1 cellular context compared by ENCODE assay signal in the genomic region with DNA sequence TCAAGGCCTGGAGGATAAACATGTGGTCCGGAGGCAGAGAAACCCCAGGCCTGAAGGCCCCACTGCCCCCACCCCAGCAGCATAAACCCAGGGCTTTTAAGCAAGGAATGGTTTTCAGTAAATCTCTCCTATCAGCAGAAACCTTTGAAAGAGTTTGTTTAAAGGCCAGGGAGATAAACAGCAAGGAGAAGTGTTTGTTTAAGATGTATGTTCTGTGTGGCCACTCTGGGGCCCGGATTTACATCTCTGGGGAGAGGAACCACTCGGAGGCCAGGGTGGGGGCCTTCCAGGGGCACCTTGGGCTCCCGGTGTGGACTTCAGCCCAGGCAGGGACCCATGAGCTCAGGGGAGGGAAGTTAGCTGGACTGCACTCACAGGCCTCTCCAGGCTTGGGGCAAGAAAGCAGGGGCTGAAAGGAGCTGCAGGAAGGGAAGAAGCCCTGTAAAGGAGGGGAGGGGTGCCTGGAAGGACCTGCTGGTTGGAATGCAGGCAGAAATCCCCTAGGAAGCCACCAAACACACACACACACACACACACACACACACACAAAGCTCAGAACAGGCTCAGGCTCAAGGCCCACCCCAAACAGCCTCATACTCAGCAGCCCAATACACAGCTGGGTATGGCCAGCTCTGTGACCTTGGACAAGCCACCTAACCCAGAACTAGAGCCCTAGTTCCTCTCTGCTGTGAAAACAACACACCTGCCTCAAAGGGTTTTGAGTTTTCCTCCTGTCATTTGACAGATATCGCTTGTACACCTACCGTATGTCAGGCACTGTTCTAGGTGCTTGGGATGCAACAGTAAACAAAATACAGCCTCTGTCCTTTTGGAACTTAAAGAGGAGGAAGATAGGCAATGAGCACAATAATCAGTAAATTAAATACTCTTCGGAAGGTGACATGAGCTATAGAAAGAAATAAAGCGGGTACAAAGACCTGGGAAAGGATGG.
TF ChIP-seq lines count a peak whose summit lies in the region.

No MANE protein-coding gene starts in this region.

TF ChIP-seq in HepG2, 621 proteins besides CTCF, POLR2A, EP300 and RAD21 (continued from another document and continues in another):
- TF ChIP-seq ZNF205 (CRISPR knock-in tag; IDR thresholded peaks at IDR 0.05), result 0 out of 2 replicates have a peak, but pooled peaks have one; percentile 29
- no peak for TF ChIP-seq ZNF800 (CRISPR knock-in tag; IDR thresholded peaks at IDR 0.05)
- peak; percentile 98 for TF ChIP-seq HNF4G (IDR thresholded peaks at IDR 0.05; ENCODE audit: borderline replicate concordance, low read depth, low read length)
- TF ChIP-seq HNF4G (CRISPR knock-in tag; IDR thresholded peaks at IDR 0.05; ENCODE audit: borderline replicate concordance, low read depth), result peak; percentile 93
- no peak for TF ChIP-seq ZNF841 (CRISPR knock-in tag; IDR thresholded peaks at IDR 0.05; ENCODE audit: borderline replicate concordance)
- TF ChIP-seq LRRFIP1 (CRISPR knock-in tag; conservative IDR thresholded peaks at IDR 0.05), result no peak
- peak; percentile 76 for TF ChIP-seq ZSCAN25 (CRISPR knock-in tag; IDR thresholded peaks at IDR 0.05)
- TF ChIP-seq ZNF570 (CRISPR knock-in tag; IDR thresholded peaks at IDR 0.05; ENCODE audit: borderline replicate concordance), result no peak
- no peak; the same call in 1 of the 2 replicates for TF ChIP-seq SMC3 (IDR thresholded peaks at IDR 0.05; ENCODE audit: low read length)
- peak; percentile 66; the same call in 1 of the 2 replicates for TF ChIP-seq ZBED4 (CRISPR knock-in tag; IDR thresholded peaks at IDR 0.05; ENCODE audit: borderline replicate concordance)
- peak; percentile 55; the same call in 1 of the 2 replicates for TF ChIP-seq KDM1A (CRISPR knock-in tag; IDR thresholded peaks at IDR 0.05)
- TF ChIP-seq ZNF569 (CRISPR knock-in tag; IDR thresholded peaks at IDR 0.05; ENCODE audit: borderline replicate concordance), result no peak
- TF ChIP-seq, protein P1, sequence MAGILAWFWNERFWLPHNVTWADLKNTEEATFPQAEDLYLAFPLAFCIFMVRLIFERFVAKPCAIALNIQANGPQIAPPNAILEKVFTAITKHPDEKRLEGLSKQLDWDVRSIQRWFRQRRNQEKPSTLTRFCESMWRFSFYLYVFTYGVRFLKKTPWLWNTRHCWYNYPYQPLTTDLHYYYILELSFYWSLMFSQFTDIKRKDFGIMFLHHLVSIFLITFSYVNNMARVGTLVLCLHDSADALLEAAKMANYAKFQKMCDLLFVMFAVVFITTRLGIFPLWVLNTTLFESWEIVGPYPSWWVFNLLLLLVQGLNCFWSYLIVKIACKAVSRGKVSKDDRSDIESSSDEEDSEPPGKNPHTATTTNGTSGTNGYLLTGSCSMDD (CRISPR knock-in tag; IDR thresholded peaks at IDR 0.05), result no peak
- 0 out of 2 replicates have a peak, but pooled peaks have one; percentile 14 for TF ChIP-seq HOXD1 (CRISPR knock-in tag; IDR thresholded peaks at IDR 0.05)
- TF ChIP-seq POGK (CRISPR knock-in tag; conservative IDR thresholded peaks at IDR 0.05), result no peak
- 0 out of 2 replicates have a peak, but pooled peaks have one; percentile 42 for TF ChIP-seq ZNF367 (CRISPR knock-in tag; IDR thresholded peaks at IDR 0.05; ENCODE audit: borderline replicate concordance)
- TF ChIP-seq ZSCAN21 (CRISPR knock-in tag; IDR thresholded peaks at IDR 0.05; ENCODE audit: borderline replicate concordance), result peak; percentile 58; the same call in 1 of the 2 replicates
- TF ChIP-seq JARID2 (CRISPR knock-in tag; IDR thresholded peaks at IDR 0.05; ENCODE audit: insufficient replicate concordance), result peak; percentile 0
- peak; percentile 22; the same call in 1 of the 2 replicates for TF ChIP-seq SAFB2 (CRISPR knock-in tag; IDR thresholded peaks at IDR 0.05; ENCODE audit: borderline replicate concordance, low read depth)
- TF ChIP-seq ZNF432 (CRISPR knock-in tag; IDR thresholded peaks at IDR 0.05; ENCODE audit: borderline replicate concordance), result no peak
- TF ChIP-seq SSRP1 (CRISPR knock-in tag; IDR thresholded peaks at IDR 0.05), result no peak
- TF ChIP-seq ZNF503 (CRISPR knock-in tag; IDR thresholded peaks at IDR 0.05), result peak; percentile 94
- TF ChIP-seq MIER3 (CRISPR knock-in tag; IDR thresholded peaks at IDR 0.05; ENCODE audit: borderline replicate concordance), result 0 out of 2 replicates have a peak, but pooled peaks have one; percentile 18
- no peak; the same call in 1 of the 2 replicates for TF ChIP-seq GLI4 (CRISPR knock-in tag; IDR thresholded peaks at IDR 0.05; ENCODE audit: borderline replicate concordance)
- TF ChIP-seq ZNF576 (CRISPR knock-in tag; IDR thresholded peaks at IDR 0.05), result no peak
- TF ChIP-seq TBX3 (IDR thresholded peaks at IDR 0.05; ENCODE audit: borderline replicate concordance), result peak; percentile 38; the same call in 1 of the 2 replicates
- TF ChIP-seq POGZ (CRISPR knock-in tag; IDR thresholded peaks at IDR 0.05), result peak; percentile 79
- TF ChIP-seq ZNF784 (CRISPR knock-in tag; IDR thresholded peaks at IDR 0.05; ENCODE audit: borderline replicate concordance), result peak; percentile 29; the same call in 1 of the 2 replicates
- no peak for TF ChIP-seq SMYD3 (CRISPR knock-in tag; IDR thresholded peaks at IDR 0.05)
- TF ChIP-seq THAP7 (CRISPR knock-in tag; IDR thresholded peaks at IDR 0.05), result no peak; the same call in 1 of the 2 replicates
- no peak for TF ChIP-seq TRIM22 (IDR thresholded peaks at IDR 0.05)
- no peak for TF ChIP-seq HOXA5 (CRISPR knock-in tag; IDR thresholded peaks at IDR 0.05)
- TF ChIP-seq NR2F6 (IDR thresholded peaks at IDR 0.05), result peak; percentile 83
- TF ChIP-seq NR2F6 (CRISPR knock-in tag; IDR thresholded peaks at IDR 0.05), result peak; percentile 17; the same call in 1 of the 2 replicates
- TF ChIP-seq SNAI1 (CRISPR knock-in tag; IDR thresholded peaks at IDR 0.05; ENCODE audit: borderline replicate concordance), result no peak; the same call in 1 of the 2 replicates
- TF ChIP-seq ZNF772 (CRISPR knock-in tag; IDR thresholded peaks at IDR 0.05), result peak; percentile 86
- TF ChIP-seq SMAD1 (CRISPR knock-in tag; IDR thresholded peaks at IDR 0.05; ENCODE audit: borderline replicate concordance, low read depth), result no peak
